Comparison of ENCODE assay signal across 1 cellular context in genomic region chr1:28232558-28233263, GRCh38.
TF ChIP-seq lines count a peak whose summit lies in the region.

A gene with protein sequence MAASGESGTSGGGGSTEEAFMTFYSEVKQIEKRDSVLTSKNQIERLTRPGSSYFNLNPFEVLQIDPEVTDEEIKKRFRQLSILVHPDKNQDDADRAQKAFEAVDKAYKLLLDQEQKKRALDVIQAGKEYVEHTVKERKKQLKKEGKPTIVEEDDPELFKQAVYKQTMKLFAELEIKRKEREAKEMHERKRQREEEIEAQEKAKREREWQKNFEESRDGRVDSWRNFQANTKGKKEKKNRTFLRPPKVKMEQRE (minus strand): TSS chr1:28233029. CDS start chr1:28232998, 31 bp downstream.

TF ChIP-seq in GM12878, 131 proteins besides CTCF, POLR2A, EP300 and RAD21 (continued from another document):
- TF ChIP-seq, protein P1, sequence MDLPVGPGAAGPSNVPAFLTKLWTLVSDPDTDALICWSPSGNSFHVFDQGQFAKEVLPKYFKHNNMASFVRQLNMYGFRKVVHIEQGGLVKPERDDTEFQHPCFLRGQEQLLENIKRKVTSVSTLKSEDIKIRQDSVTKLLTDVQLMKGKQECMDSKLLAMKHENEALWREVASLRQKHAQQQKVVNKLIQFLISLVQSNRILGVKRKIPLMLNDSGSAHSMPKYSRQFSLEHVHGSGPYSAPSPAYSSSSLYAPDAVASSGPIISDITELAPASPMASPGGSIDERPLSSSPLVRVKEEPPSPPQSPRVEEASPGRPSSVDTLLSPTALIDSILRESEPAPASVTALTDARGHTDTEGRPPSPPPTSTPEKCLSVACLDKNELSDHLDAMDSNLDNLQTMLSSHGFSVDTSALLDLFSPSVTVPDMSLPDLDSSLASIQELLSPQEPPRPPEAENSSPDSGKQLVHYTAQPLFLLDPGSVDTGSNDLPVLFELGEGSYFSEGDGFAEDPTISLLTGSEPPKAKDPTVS (IDR thresholded peaks at IDR 0.05; ENCODE audit: low read depth, low read length) = no peak
- TF ChIP-seq RELB (IDR thresholded peaks at IDR 0.05; ENCODE audit: low read depth) (peak; percentile 100), RCOR1 (conservative IDR thresholded peaks at IDR 0.05; ENCODE audit: low read depth, low read length) (0 out of 2 replicates have a peak, but pooled peaks have one; percentile 36), NFYA (IDR thresholded peaks at IDR 0.05; ENCODE audit: borderline replicate concordance, low read depth, low read length) (no peak)
TF ChIP-seq in GM12878: peak in this region for 42.
